1 cellular context compared by ENCODE assay signal in genomic region chr2:70201225-70201768, GRCh38.
TF ChIP-seq lines count a peak whose summit lies in the region.

No MANE protein-coding gene starts in this region.

TF ChIP-seq in K562, 482 proteins besides CTCF, POLR2A, EP300 and RAD21 (continued from another document):
- TF ChIP-seq ZBTB49 (CRISPR knock-in tag; IDR thresholded peaks at IDR 0.05; ENCODE audit: borderline replicate concordance), result no peak
- TF ChIP-seq BCOR (IDR thresholded peaks at IDR 0.05), result peak; percentile 50; the same call in 1 of the 2 replicates
- no peak for TF ChIP-seq MAFF (IDR thresholded peaks at IDR 0.05; ENCODE audit: low read length)
- TF ChIP-seq ZNF436 (CRISPR knock-in tag; IDR thresholded peaks at IDR 0.05), result no peak
- no peak for TF ChIP-seq ATF1 (CRISPR knock-in tag; IDR thresholded peaks at IDR 0.05)
- TF ChIP-seq ATF1 (tag; IDR thresholded peaks at IDR 0.05), result no peak
- TF ChIP-seq KDM1A (IDR thresholded peaks at IDR 0.05), result 0 out of 4 replicates have a peak, but pooled peaks of 1 of the 2 experiments have one; percentile 11
- no peak for TF ChIP-seq SMAD3 (CRISPR knock-in tag; conservative IDR thresholded peaks at IDR 0.05)
- TF ChIP-seq KDM2B (CRISPR knock-in tag; IDR thresholded peaks at IDR 0.05), result no peak
- TF ChIP-seq ESRRA (IDR thresholded peaks at IDR 0.05; ENCODE audit: borderline replicate concordance, low read depth), result no peak
- no peak for TF ChIP-seq U2AF1 (optimal IDR thresholded peaks at IDR 0.05; ENCODE audit: low read depth, low read length)
- no peak for TF ChIP-seq ZFP91 (CRISPR knock-in tag; IDR thresholded peaks at IDR 0.05)
- TF ChIP-seq ZFX (CRISPR knock-in tag; IDR thresholded peaks at IDR 0.05), result 0 out of 2 replicates have a peak, but pooled peaks have one; percentile 21
- TF ChIP-seq NFXL1 (CRISPR knock-in tag; IDR thresholded peaks at IDR 0.05), result no peak
- TF ChIP-seq HNRNPLL (IDR thresholded peaks at IDR 0.05; ENCODE audit: low read depth, low read length, poor library complexity, severe bottlenecking), result no peak
- no peak for TF ChIP-seq ZNF518B (CRISPR knock-in tag; IDR thresholded peaks at IDR 0.05)
- no peak for TF ChIP-seq ZFP30 (CRISPR knock-in tag; IDR thresholded peaks at IDR 0.05; ENCODE audit: borderline replicate concordance)
- no peak for TF ChIP-seq ZNF778 (CRISPR knock-in tag; IDR thresholded peaks at IDR 0.05)
TF ChIP-seq in K562: peak in this region for 5.
